9 cellular contexts compared by ENCODE assay signal in the genomic region with DNA sequence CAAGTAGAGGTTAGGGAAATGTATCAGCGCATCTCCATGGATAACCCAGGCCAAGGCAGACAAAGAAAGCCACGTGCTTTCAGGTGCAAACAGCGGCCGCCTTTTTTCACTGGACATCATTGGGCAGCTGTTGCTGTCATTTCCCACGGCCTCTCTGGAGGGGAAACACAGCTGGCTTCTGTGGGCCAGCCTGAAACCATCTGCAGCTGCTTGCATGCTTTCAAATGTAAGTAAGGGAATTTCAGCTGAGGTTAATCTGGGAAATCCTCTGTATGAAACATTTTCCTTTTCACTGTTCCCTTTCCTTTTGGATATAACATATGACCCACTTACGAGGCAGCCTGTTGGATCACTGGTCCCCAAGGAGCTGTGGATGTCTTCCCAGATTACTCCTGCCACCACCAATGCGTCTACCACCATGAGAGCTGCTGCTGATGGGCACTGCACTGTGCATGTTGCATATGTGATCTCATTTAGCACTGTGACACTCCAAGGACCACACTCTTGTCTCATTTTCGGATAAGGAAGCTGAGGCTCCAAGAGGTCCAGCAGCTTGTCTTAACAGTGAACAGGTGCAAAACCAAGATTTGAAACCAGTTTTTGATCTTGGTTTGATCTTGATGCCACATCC.
DNase-seq lines count a peak whose midpoint lies in the region; ATAC-seq and TF ChIP-seq lines count a peak whose summit lies in the region.
"Had no signal": no experiment of that assay in that cellular context is flagged by ENCODE, and none has a peak within 500 bp of the region (broad histone marks: within the 10 kb centered on the region; RNA-seq: fewer than 3 reads in every experiment).

No MANE protein-coding gene starts in this region.

- no peaks in the 10 kb centered on the region for H3K9me2 ChIP-seq in GM23338 (ENCODE audit: insufficient read depth)

- H3K4me3 Mint-ChIP-seq in CD4-positive, alpha-beta T cell: no peak overlapping the region
- H3K4me3 Mint-ChIP-seq in GM23338: no peak overlapping the region

- peaks cover 45% of the 10 kb centered on the region for H3K79me2 ChIP-seq in GM23338 (replicated peaks; ENCODE audit: insufficient read depth)

- peak; percentile 80 for ATAC-seq in GM18909 (IDR thresholded peaks at IDR 0.05; ENCODE audit: poor library complexity, unreplicated experiment)
- ATAC-seq in HG02571 (IDR thresholded peaks at IDR 0.05; ENCODE audit: unreplicated experiment): peak; percentile 87
- peak; percentile 80 for ATAC-seq in HG03571 (IDR thresholded peaks at IDR 0.05; ENCODE audit: unreplicated experiment)
- ATAC-seq in CD4-positive, alpha-beta T cell (ENCODE audit: poor library complexity): no peak
- no peak for ATAC-seq in GM23338

- H3K9me3 Mint-ChIP-seq in CD4-positive, alpha-beta T cell: no peaks in the 10 kb centered on the region
- no peaks in the 10 kb centered on the region for H3K9me3 Mint-ChIP-seq in GM23338

- H3K9me3 ChIP-seq in CD4-positive, alpha-beta T cell (ENCODE audit: control insufficient read depth, low read length): no peaks in the 10 kb centered on the region

- H4K20me1 ChIP-seq in GM23338 (replicated peaks; ENCODE audit: insufficient read depth): no peaks in the 10 kb centered on the region

- H3F3A ChIP-seq in GM23338 (replicated peaks; ENCODE audit: low read depth): no peaks in the 10 kb centered on the region

- CTCF ChIA-PET in CD4-positive, alpha-beta T cell (lab: Charles Lee): no interaction called here

- H3K36me3 ChIP-seq in GM23338 (ENCODE audit: insufficient read depth): no peaks in the 10 kb centered on the region

- no peaks in the 10 kb centered on the region for H3K36me3 Mint-ChIP-seq in CD4-positive, alpha-beta T cell (ENCODE audit: low read depth)
- H3K36me3 Mint-ChIP-seq in GM23338 (ENCODE audit: low read depth): no peaks in the 10 kb centered on the region

- H3K27ac Mint-ChIP-seq in CD4-positive, alpha-beta T cell: no peak overlapping the region
- H3K27ac Mint-ChIP-seq in GM23338: no peak overlapping the region

- H3K27ac ChIP-seq in CD4-positive, alpha-beta T cell (ENCODE audit: low read depth, low read length): no peak overlapping the region
- H3K27ac ChIP-seq in GM23338 (ENCODE audit: low read depth): no peak overlapping the region; the same call in 1 of the 2 replicates

- H3K4me1 ChIP-seq in GM23338 (ENCODE audit: insufficient read depth): peaks cover 46% of the 10 kb centered on the region

- H3K4me2 ChIP-seq in GM23338: no peak overlapping the region

- peak; percentile 63 for DNase-seq in retina
- DNase-seq in AG20443 (ENCODE audit: low spot score): no peak
- DNase-seq in CD4-positive, alpha-beta T cell: no peak
- DNase-seq in DMS79 treated with DMSO at 0.1 percent for 48 hours (lab: John Stamatoyannopoulos, UW): no peak
- no peak for DNase-seq in GM23338 (ENCODE audit: low spot score)
- DNase-seq: NCI-H526 treated with DMSO at 0.1 percent for 48 hours had no signal

- no peaks in the 10 kb centered on the region for H3K27me3 ChIP-seq in CD4-positive, alpha-beta T cell (ENCODE audit: control insufficient read depth, insufficient read depth, low read length)
- no peaks in the 10 kb centered on the region for H3K27me3 ChIP-seq in GM23338 (ENCODE audit: insufficient read depth)

- no peak overlapping the region for H3K4me3 ChIP-seq in GM23338

- no peak for TF ChIP-seq CTCF in CD4-positive, alpha-beta T cell (IDR thresholded peaks at IDR 0.05)
- TF ChIP-seq CTCF in GM23338 (conservative IDR thresholded peaks at IDR 0.05; ENCODE audit: low read depth in 2 of 2): no peak

- intact Hi-C loops in CD4-positive, alpha-beta T cell (cut with DNase I, micrococcal nuclease): no loop called here

- H3K4me1 Mint-ChIP-seq in CD4-positive, alpha-beta T cell (ENCODE audit: low read depth): no peaks in the 10 kb centered on the region
- peaks cover 82% of the 10 kb centered on the region for H3K4me1 Mint-ChIP-seq in GM23338

- H2AFZ ChIP-seq in GM23338: no peak overlapping the region

- H3K27me3 Mint-ChIP-seq in CD4-positive, alpha-beta T cell: no peaks in the 10 kb centered on the region
- peaks cover 4% of the 10 kb centered on the region for H3K27me3 Mint-ChIP-seq in GM23338 (ENCODE audit: insufficient read depth, low read depth, poor library complexity)

- POLR2A ChIA-PET in CD4-positive, alpha-beta T cell (lab: Charles Lee): no interaction called here

TF ChIP-seq in GM23338, 12 proteins besides CTCF, POLR2A, EP300 and RAD21:
- TF ChIP-seq NANOG (IDR thresholded peaks at IDR 0.05; ENCODE audit: borderline replicate concordance) (no peak), STAT1 (IDR thresholded peaks at IDR 0.05; ENCODE audit: unreplicated experiment) (no peak), JUNB (IDR thresholded peaks at IDR 0.05; ENCODE audit: unreplicated experiment) (no peak), CREB1 (CRISPR knock-in tag; IDR thresholded peaks at IDR 0.05; ENCODE audit: low read depth) (no peak), EZH2 (IDR thresholded peaks at IDR 0.05; ENCODE audit: low read depth, unreplicated experiment) (no peak)

Comparison
In these comparisons a context has a peak if more than half of its experiments do, and no peak if none do; other contexts are left out.
1. ATAC-seq: peak in GM18909 (single experiment), HG02571 (single experiment) and HG03571 (single experiment); none in CD4-positive, alpha-beta T cell (single experiment) and GM23338 (single experiment).